Comparison of ENCODE assay signal across 9 cellular contexts in genomic region chr12:49288412-49288853, GRCh38. TPM values are rescaled to one million over a fixed set of nuclear protein-coding genes. Genes with fewer than 3 reads are reported as not detected.
DNase-seq lines count a peak whose midpoint lies in the region; ATAC-seq and TF ChIP-seq lines count a peak whose summit lies in the region.
"Had no signal": no experiment of that assay in that cellular context is flagged by ENCODE, and none has a peak within 500 bp of the region (broad histone marks: within the 10 kb centered on the region; RNA-seq: fewer than 3 reads in every experiment).

No MANE protein-coding gene starts in this region.

- H3K27me3 ChIP-seq in osteoblast (ENCODE audit: insufficient read depth, low read length), result peaks cover 3% of the 10 kb centered on the region
- H3K27me3 ChIP-seq in uterus, result no peaks in the 10 kb centered on the region

- ATAC-seq in HG03139 (IDR thresholded peaks at IDR 0.05; ENCODE audit: unreplicated experiment), result no peak

- no peak overlapping the region for H2AFZ ChIP-seq in OCI-LY7 (ENCODE audit: low read length)
- H2AFZ ChIP-seq in osteoblast (ENCODE audit: low read length), result no peak overlapping the region

- BruUV-seq in OCI-LY7 (replicated peaks; lab: Mats Ljungman, UMichigan), result no TSS peak

- intact Hi-C loops in OCI-LY7 (cut with micrococcal nuclease; ENCODE audit: unreplicated experiment), result loop anchor here (1.0 to 2.0 kb wide), 4 partner anchors 49 to 226 kb away; partner anchors contain the start of gene C1QL4
- intact Hi-C loops in uterus (cut with DNase I; ENCODE audit: low total_unique reads), result loop anchor here (10.0 kb wide), 1 partner anchor 56 kb away; the partner anchor contains the start of gene DNAJC22

- POLR2A ChIA-PET in AG04449 (lab: Yijun Ruan, JAX) (interaction anchor here (0.7 kb wide), 1 partner anchor 157 kb away, joined by 3 read pairs; the partner anchor contains the start of gene TUBA1B), OCI-LY7 (lab: Charles Lee) (interaction anchor here (0.8 kb wide), 1 partner anchor 35 kb away, joined by 3 read pairs; the partner anchor contains the start of gene TROAP)

- H3K4me3 ChIP-seq in AG04449 (ENCODE audit: low read depth, low read length) (no peak overlapping the region), OCI-LY7 (ENCODE audit: low read depth, low read length, poor library complexity, severe bottlenecking) (no peak overlapping the region), fibroblast of mammary gland (ENCODE audit: control insufficient read depth, low read depth, low read length) (no peak overlapping the region), osteoblast (ENCODE audit: insufficient read depth, low read length) (no peak overlapping the region), uterus (no peak overlapping the region)

- no peaks in the 10 kb centered on the region for H3K4me1 ChIP-seq in OCI-LY7 (ENCODE audit: insufficient read depth, low read length, poor library complexity, severe bottlenecking)
- no peaks in the 10 kb centered on the region for H3K4me1 ChIP-seq in osteoblast (ENCODE audit: insufficient read depth, low read length)
- H3K4me1 ChIP-seq in uterus, result peaks cover 0 to 5% of the 10 kb centered on the region in 2 donors

- H3K9me3 ChIP-seq in OCI-LY7 (ENCODE audit: low read length) (no peaks in the 10 kb centered on the region), osteoblast (ENCODE audit: low read depth, low read length) (peaks cover 2% of the 10 kb centered on the region), uterus (no peaks in the 10 kb centered on the region)

- TF ChIP-seq POLR2A in uterus (IDR thresholded peaks at IDR 0.05), result no peak

- H3K4me2 ChIP-seq in OCI-LY7 (ENCODE audit: low read length) (no peak overlapping the region), osteoblast (ENCODE audit: insufficient read depth, low read length) (no peak overlapping the region)

- H3K27ac ChIP-seq in OCI-LY7 (ENCODE audit: low read depth, low read length, poor library complexity, severe bottlenecking) (no peak overlapping the region), osteoblast (ENCODE audit: low read depth, low read length) (no peak overlapping the region), uterus (no peak overlapping the region)

- no peaks in the 10 kb centered on the region for H3K9me2 ChIP-seq in OCI-LY7 (ENCODE audit: insufficient read depth, low read length)

- H3K36me3 ChIP-seq in OCI-LY7 (ENCODE audit: insufficient read depth, low read length) (no peaks in the 10 kb centered on the region), osteoblast (ENCODE audit: insufficient read depth, low read length) (no peaks in the 10 kb centered on the region), uterus (no peaks in the 10 kb centered on the region)

- CTCF ChIA-PET in AG04449 (lab: Yijun Ruan, JAX) (interaction anchor here (0.6 to 14.8 kb wide), 39 partner anchors 6 to 357 kb away, joined by 3 to 289 read pairs (median 7); partner anchors contain the start of genes C1QL4, DNAJC22, PRPH and TROAP), OCI-LY7 (lab: Charles Lee; ENCODE audit: unreplicated experiment) (interaction anchor here (0.6 to 1.2 kb wide), 3 partner anchors 34 to 215 kb away, joined by 3 to 4 read pairs (median 4); partner anchors contain the start of gene TROAP)

- no peaks in the 10 kb centered on the region for H3K79me2 ChIP-seq in OCI-LY7 (ENCODE audit: insufficient read depth, low read depth, low read length)
- no peaks in the 10 kb centered on the region for H3K79me2 ChIP-seq in osteoblast (ENCODE audit: insufficient read depth, low read length)

- no peaks in the 10 kb centered on the region for H4K20me1 ChIP-seq in OCI-LY7 (ENCODE audit: insufficient read depth, low read length)
- no peaks in the 10 kb centered on the region for H4K20me1 ChIP-seq in osteoblast (ENCODE audit: insufficient read depth, low read length)

- TF ChIP-seq CTCF in AG04449 (IDR thresholded peaks at IDR 0.05; ENCODE audit: insufficient read depth, low read length, missing control alignments) (peak; percentile 68), GM12873 (IDR thresholded peaks at IDR 0.05; ENCODE audit: insufficient read depth, low read depth, low read length, missing control alignments) (peak; percentile 82), OCI-LY7 (conservative IDR thresholded peaks at IDR 0.05; ENCODE audit: low read length) (peak; percentile 98), fibroblast of mammary gland (conservative IDR thresholded peaks at IDR 0.05; ENCODE audit: control insufficient read depth, insufficient read depth, low read depth, low read length) (peak; percentile 84), osteoblast (IDR thresholded peaks at IDR 0.05; ENCODE audit: extremely low read depth, low read depth, low read length) (peak; percentile 89), uterus (IDR thresholded peaks at IDR 0.05) (peak; percentile 69 to 84 (median 76))

- DNase-seq in AG04449 (ENCODE audit: low read depth, low spot score), result no peak
- DNase-seq in OCI-LY7 (ENCODE audit: low spot score), result peak; percentile 64
- DNase-seq in activated T-helper 1 cell treated with Interleukin-2 at 50 U/mL for 16 hours (ENCODE audit: low read depth), result peak; percentile 37
- DNase-seq in fibroblast of mammary gland (ENCODE audit: low read depth), result peak; percentile 54
- no peak for DNase-seq in osteoblast (ENCODE audit: insufficient read length, low spot score, missing footprints)
- peak; percentile 38 to 57 for DNase-seq in uterus

RNA-seq across cellular contexts. Expression of gene PRPH, which starts 6.5 kb away (rescaled TPM):
- not detected in 2 replicates for total RNA-seq in OCI-LY7 (2014; rRNA removed; shearing (Covaris generic))
- total RNA-seq in OCI-LY7 (2022), result not detected in 2 replicates
- total RNA-seq in osteoblast, result under 0.01 TPM in 1 of 2 replicates, not detected in the other
- 1 to 10 TPM in 2 of 4 donors, not detected in 2; 4.7 to 5.6 TPM for total RNA-seq in uterus

RNA-seq across cellular contexts. Expression of gene TUBA1C, which starts 23.6 kb away (rescaled TPM):
- 256 and 291 TPM in 2 replicates for total RNA-seq in OCI-LY7 (2014; rRNA removed; shearing (Covaris generic))
- 254 and 276 TPM in 2 replicates for total RNA-seq in OCI-LY7 (2022)
- total RNA-seq in osteoblast, result 307 and 321 TPM in 2 replicates
- total RNA-seq in uterus, result 10 to 100 TPM; 30.7 to 90.0 (median 74.6) TPM

RNA-seq across cellular contexts. Expression of gene TROAP, which starts 34.6 kb away (rescaled TPM):
- total RNA-seq in OCI-LY7 (2014; rRNA removed; shearing (Covaris generic)), result 116 and 150 TPM in 2 replicates
- total RNA-seq in OCI-LY7 (2022) (141 and 176 TPM in 2 replicates), osteoblast (2.5 and 3.5 TPM in 2 replicates), uterus (10 to 100 TPM in 1 of 4 donors, 1 to 10 TPM in 1, not detected in 2; 1.8 to 10.2 TPM)

RNA-seq across cellular contexts. Expression of gene C1QL4, which starts 48.6 kb away (rescaled TPM):
- 0.19 and 0.21 TPM in 2 replicates for total RNA-seq in OCI-LY7 (2014; rRNA removed; shearing (Covaris generic))
- total RNA-seq in OCI-LY7 (2022), result 0.17 TPM in 1 of 2 replicates, not detected in the other
- total RNA-seq in osteoblast, result 0.36 TPM in 1 of 2 replicates, not detected in the other
- total RNA-seq in uterus, result 1 to 10 TPM in 1 of 4 donors, not detected in 3; 1.7 TPM
- total RNA-seq: skeletal muscle tissue had no signal

RNA-seq across cellular contexts. Expression of gene DNAJC22, which starts 58.3 kb away (rescaled TPM):
- 0.16 TPM in 1 of 2 replicates, not detected in the other for total RNA-seq in OCI-LY7 (2014; rRNA removed; shearing (Covaris generic))
- total RNA-seq in OCI-LY7 (2022) (0.76 and 1.1 TPM in 2 replicates), osteoblast (0.29 and 1.1 TPM in 2 replicates), uterus (1 to 10 TPM in 1 of 4 donors, not detected in 3; 4.5 TPM)
- total RNA-seq: skeletal muscle tissue had no signal

Comparison
In these comparisons a context has a peak if more than half of its experiments do, and no peak if none do; other contexts are left out.
1. DNase-seq: peak in OCI-LY7 (single experiment), activated T-helper 1 cell treated with Interleukin-2 at 50 U/mL for 16 hours (single experiment), fibroblast of mammary gland (single experiment) and uterus (2 of 2); none in AG04449 (single experiment) and osteoblast (single experiment).
2. RNA of gene TROAP, which starts 34.6 kb away (total RNA-seq): 116 to 176 TPM in OCI-LY7; 2.5 to 3.5 TPM in osteoblast and 1.8 to 10.2 TPM in uterus; every median in the first group is over 10 times any median in the second.
3. Peak in every context shown above with its lines, with median percentiles within 50 percentile points of each other: CTCF ChIP-seq.